1 cellular context compared by ENCODE assay signal in the genomic region with DNA sequence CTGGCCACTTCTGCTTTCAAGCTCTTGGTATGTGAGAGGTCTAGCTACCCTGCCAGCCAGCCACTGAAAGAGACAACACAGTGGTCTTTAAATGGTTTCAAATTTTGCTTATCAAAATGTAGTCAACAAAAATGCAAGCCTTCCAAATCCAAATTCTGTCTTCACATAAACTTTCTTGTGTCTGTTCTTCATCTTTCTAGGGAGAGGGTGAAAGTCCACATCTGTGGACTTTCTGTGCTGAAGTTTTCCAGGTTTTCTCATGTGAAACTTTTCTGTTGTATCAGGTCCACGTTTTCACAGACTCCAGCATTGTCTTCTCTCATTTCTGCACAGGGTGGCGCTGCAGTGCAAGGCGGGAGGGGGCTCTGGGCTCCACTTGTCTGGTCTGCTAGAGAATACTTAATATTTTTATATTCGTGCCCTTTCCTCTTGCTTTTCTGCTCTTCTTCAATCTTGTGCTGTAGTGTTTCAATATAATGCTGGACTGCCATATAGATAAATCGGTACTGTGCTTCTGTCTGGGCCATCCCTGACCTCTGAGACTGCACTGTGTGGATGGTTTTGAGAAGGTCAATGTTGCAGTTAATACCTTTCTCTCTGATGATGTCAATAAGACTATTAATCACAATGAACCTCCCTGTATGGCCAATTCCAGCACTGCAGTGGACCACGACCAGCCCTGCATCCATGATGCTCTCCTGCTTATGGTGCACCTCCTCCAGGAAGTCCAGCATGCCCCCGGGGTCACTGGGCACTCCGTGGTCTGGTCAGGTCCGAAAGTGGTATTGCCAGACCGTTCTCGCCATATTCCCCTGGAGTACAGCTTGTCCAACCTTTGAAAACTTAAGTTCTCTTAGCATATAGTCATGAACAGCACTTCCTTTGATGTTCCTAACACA.
TF ChIP-seq lines count a peak whose summit lies in the region.

No MANE protein-coding gene starts in this region.

TF ChIP-seq in HCT116, 20 proteins besides CTCF, POLR2A, EP300 and RAD21 (continued from another document):
- TF ChIP-seq SP1 (IDR thresholded peaks at IDR 0.05; ENCODE audit: low read depth), result no peak
